ENCODE assay signal across 2 cellular contexts in the genomic region with DNA sequence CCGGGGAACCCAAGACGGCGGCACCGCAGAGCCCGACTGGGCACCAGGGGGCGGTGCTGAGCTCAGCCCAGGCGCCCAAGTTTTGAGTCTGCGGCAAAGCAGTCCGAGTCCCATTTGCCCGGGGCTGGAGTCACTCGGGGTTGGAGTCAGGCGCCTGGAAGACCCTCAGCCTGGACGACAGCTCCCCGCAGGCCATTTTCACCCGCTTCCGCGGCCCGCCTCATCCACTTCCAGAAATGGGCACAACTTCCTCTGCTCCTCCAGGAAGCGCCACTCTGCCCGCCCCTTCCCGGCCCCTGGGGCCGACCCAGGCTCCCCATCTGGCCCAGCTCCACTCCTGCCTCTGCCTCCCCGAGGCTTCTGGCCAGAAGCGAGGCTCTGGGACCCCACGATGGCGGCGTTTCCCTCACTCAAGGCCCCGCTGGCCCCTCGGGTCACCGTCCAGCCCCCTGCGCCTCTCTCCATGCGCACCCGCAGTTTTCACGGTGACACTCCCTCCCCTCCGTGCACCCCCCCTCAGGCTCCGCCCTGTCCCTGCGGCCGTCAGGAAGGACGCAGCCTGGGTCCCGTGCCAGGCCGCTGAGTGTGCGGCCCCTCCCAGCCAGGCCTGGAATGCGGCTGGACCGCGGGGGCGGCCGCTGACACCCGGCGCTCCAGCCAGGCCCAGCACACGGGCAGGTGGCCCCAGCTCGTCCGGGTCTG.
TF ChIP-seq lines count a peak whose summit lies in the region.

No MANE protein-coding gene starts in this region.

TF ChIP-seq in A549, 52 proteins besides CTCF, POLR2A, EP300 and RAD21 (continues in another document):
- TF ChIP-seq, protein P1, sequence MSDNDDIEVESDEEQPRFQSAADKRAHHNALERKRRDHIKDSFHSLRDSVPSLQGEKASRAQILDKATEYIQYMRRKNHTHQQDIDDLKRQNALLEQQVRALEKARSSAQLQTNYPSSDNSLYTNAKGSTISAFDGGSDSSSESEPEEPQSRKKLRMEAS (IDR thresholded peaks at IDR 0.05) = peak; percentile 96
- TF ChIP-seq MYC (IDR thresholded peaks at IDR 0.05; ENCODE audit: borderline replicate concordance, low read length) = peak; percentile 91
- peak; percentile 55; the same call in 1 of the 2 replicates for TF ChIP-seq GATA3 (IDR thresholded peaks at IDR 0.05; ENCODE audit: borderline replicate concordance)
- peak; percentile 32 for TF ChIP-seq ESRRA (IDR thresholded peaks at IDR 0.05; ENCODE audit: borderline replicate concordance, low read length)
- no peak for TF ChIP-seq SREBF2 (IDR thresholded peaks at IDR 0.05)
- TF ChIP-seq RARB (CRISPR knock-in tag; IDR thresholded peaks at IDR 0.05) = peak; percentile 70
- no peak for TF ChIP-seq JUNB (IDR thresholded peaks at IDR 0.05)
- TF ChIP-seq HEYL (CRISPR knock-in tag; IDR thresholded peaks at IDR 0.05) = no peak
- no peak for TF ChIP-seq RCOR1 (IDR thresholded peaks at IDR 0.05; ENCODE audit: low read depth, low read length)
- no peak for TF ChIP-seq NR3C1 (IDR thresholded peaks at IDR 0.05)
- no peak for TF ChIP-seq CBX8 (IDR thresholded peaks at IDR 0.05)
- peak; percentile 98 for TF ChIP-seq MAZ (IDR thresholded peaks at IDR 0.05; ENCODE audit: borderline replicate concordance, low read depth, low read length)
- TF ChIP-seq, protein P2, sequence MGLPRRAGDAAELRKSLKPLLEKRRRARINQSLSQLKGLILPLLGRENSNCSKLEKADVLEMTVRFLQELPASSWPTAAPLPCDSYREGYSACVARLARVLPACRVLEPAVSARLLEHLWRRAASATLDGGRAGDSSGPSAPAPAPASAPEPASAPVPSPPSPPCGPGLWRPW (IDR thresholded peaks at IDR 0.05) = no peak
- no peak for TF ChIP-seq EHF (CRISPR knock-in tag; IDR thresholded peaks at IDR 0.05)
- TF ChIP-seq PHF8 (IDR thresholded peaks at IDR 0.05; ENCODE audit: borderline replicate concordance, low read depth) = peak; percentile 92
- no peak for TF ChIP-seq ZNF302 (CRISPR knock-in tag; IDR thresholded peaks at IDR 0.05)
- TF ChIP-seq, protein P3, sequence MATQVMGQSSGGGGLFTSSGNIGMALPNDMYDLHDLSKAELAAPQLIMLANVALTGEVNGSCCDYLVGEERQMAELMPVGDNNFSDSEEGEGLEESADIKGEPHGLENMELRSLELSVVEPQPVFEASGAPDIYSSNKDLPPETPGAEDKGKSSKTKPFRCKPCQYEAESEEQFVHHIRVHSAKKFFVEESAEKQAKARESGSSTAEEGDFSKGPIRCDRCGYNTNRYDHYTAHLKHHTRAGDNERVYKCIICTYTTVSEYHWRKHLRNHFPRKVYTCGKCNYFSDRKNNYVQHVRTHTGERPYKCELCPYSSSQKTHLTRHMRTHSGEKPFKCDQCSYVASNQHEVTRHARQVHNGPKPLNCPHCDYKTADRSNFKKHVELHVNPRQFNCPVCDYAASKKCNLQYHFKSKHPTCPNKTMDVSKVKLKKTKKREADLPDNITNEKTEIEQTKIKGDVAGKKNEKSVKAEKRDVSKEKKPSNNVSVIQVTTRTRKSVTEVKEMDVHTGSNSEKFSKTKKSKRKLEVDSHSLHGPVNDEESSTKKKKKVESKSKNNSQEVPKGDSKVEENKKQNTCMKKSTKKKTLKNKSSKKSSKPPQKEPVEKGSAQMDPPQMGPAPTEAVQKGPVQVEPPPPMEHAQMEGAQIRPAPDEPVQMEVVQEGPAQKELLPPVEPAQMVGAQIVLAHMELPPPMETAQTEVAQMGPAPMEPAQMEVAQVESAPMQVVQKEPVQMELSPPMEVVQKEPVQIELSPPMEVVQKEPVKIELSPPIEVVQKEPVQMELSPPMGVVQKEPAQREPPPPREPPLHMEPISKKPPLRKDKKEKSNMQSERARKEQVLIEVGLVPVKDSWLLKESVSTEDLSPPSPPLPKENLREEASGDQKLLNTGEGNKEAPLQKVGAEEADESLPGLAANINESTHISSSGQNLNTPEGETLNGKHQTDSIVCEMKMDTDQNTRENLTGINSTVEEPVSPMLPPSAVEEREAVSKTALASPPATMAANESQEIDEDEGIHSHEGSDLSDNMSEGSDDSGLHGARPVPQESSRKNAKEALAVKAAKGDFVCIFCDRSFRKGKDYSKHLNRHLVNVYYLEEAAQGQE (IDR thresholded peaks at IDR 0.05) = no peak; the same call in 1 of the 2 replicates
- TF ChIP-seq, protein P4, sequence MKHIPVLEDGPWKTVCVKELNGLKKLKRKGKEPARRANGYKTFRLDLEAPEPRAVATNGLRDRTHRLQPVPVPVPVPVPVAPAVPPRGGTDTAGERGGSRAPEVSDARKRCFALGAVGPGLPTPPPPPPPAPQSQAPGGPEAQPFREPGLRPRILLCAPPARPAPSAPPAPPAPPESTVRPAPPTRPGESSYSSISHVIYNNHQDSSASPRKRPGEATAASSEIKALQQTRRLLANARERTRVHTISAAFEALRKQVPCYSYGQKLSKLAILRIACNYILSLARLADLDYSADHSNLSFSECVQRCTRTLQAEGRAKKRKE (CRISPR knock-in tag; IDR thresholded peaks at IDR 0.05; ENCODE audit: low read depth) = peak; percentile 87
- TF ChIP-seq, protein P5, sequence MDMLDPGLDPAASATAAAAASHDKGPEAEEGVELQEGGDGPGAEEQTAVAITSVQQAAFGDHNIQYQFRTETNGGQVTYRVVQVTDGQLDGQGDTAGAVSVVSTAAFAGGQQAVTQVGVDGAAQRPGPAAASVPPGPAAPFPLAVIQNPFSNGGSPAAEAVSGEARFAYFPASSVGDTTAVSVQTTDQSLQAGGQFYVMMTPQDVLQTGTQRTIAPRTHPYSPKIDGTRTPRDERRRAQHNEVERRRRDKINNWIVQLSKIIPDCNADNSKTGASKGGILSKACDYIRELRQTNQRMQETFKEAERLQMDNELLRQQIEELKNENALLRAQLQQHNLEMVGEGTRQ (IDR thresholded peaks at IDR 0.05) = peak; percentile 59
- TF ChIP-seq TP53 (CRISPR knock-in tag; IDR thresholded peaks at IDR 0.05) = peak; percentile 81
- TF ChIP-seq ZC3H11A (IDR thresholded peaks at IDR 0.05) = no peak
- TF ChIP-seq MAFK (IDR thresholded peaks at IDR 0.05; ENCODE audit: partially characterized antibody) = peak; percentile 32
- TF ChIP-seq POLR2AphosphoS2 (conservative IDR thresholded peaks at IDR 0.05; ENCODE audit: low read length) = peak; percentile 97
- no peak for TF ChIP-seq KDM5A (IDR thresholded peaks at IDR 0.05)
- no peak for TF ChIP-seq FOXS1 (CRISPR knock-in tag; IDR thresholded peaks at IDR 0.05)
- 0 out of 2 replicates have a peak, but pooled peaks have one; percentile 4 for TF ChIP-seq FOSL2 (IDR thresholded peaks at IDR 0.05)
- TF ChIP-seq FOSL2 (CRISPR knock-in tag; IDR thresholded peaks at IDR 0.05) = peak; percentile 86
- no peak for TF ChIP-seq EHMT2 (IDR thresholded peaks at IDR 0.05; ENCODE audit: low read depth)
- peak; percentile 67 for TF ChIP-seq HOXB5 (CRISPR knock-in tag; IDR thresholded peaks at IDR 0.05)

TF ChIP-seq in endothelial cell of umbilical vein, 7 proteins besides CTCF, POLR2A, EP300 and RAD21:
- TF ChIP-seq MYC (IDR thresholded peaks at IDR 0.05; ENCODE audit: low read depth, low read length) (no peak), FOS (IDR thresholded peaks at IDR 0.05; ENCODE audit: borderline replicate concordance, insufficient read depth, low read length) (peak; percentile 42), POLR2AphosphoS5 (IDR thresholded peaks at IDR 0.05; ENCODE audit: insufficient read depth, low read depth, low read length) (peak; percentile 87), JUN (IDR thresholded peaks at IDR 0.05; ENCODE audit: borderline replicate concordance, insufficient read depth, insufficient read length, low read depth) (no peak)
TF ChIP-seq in endothelial cell of umbilical vein: peak in this region for 2.
